26 cellular contexts compared by ENCODE assay signal in genomic region chr6:157659536-157660271, GRCh38.
DNase-seq lines count a peak whose midpoint lies in the region; ATAC-seq, FAIRE-seq and TF ChIP-seq lines count a peak whose summit lies in the region.
"Had no signal": no experiment of that assay in that cellular context is flagged by ENCODE, and none has a peak within 500 bp of the region (broad histone marks: within the 10 kb centered on the region; RNA-seq: fewer than 3 reads in every experiment).

No MANE protein-coding gene starts in this region.

- H3K27me3 ChIP-seq in BE2C, result no peaks in the 10 kb centered on the region
- H3K27me3 ChIP-seq in endothelial cell of umbilical vein (ENCODE audit: control insufficient read depth in 2 of 2, insufficient read depth in 2 of 2, low read length in 2 of 2), result no peaks in the 10 kb centered on the region

- H4K20me1 ChIP-seq in endothelial cell of umbilical vein (replicated peaks; ENCODE audit: control insufficient read depth, extremely low read depth, insufficient read depth, low read length), result no peaks in the 10 kb centered on the region

- H3K79me2 ChIP-seq in endothelial cell of umbilical vein (ENCODE audit: control insufficient read depth, insufficient read depth, low read length), result no peaks in the 10 kb centered on the region

- H3K27me3 Mint-ChIP-seq in WTC11 (ENCODE audit: low read depth), result no peaks in the 10 kb centered on the region
- H3K27me3 Mint-ChIP-seq in MCF 10A (ENCODE audit: insufficient read depth, unreplicated experiment), result no peaks in the 10 kb centered on the region
- H3K27me3 Mint-ChIP-seq: activated CD4-positive, alpha-beta memory T cell treated with anti-CD3 and anti-CD28 coated beads, Interleukin-2, amount 10 ng/mL, durations not matched to agents 7 days and 5 days had no signal

- H3K27ac Mint-ChIP-seq in WTC11 (no peak overlapping the region), MCF 10A (ENCODE audit: low read depth, unreplicated experiment) (no peak overlapping the region)
- H3K27ac Mint-ChIP-seq: activated CD4-positive, alpha-beta memory T cell treated with anti-CD3 and anti-CD28 coated beads, Interleukin-2, amount 10 ng/mL, durations not matched to agents 7 days and 5 days; immature natural killer cell; type B pancreatic cell had no signal

- H2AFZ ChIP-seq in endothelial cell of umbilical vein (ENCODE audit: low read depth, low read length), result no peak overlapping the region

- H3K36me3 Mint-ChIP-seq in WTC11, result peaks cover 8% of the 10 kb centered on the region; the same call in 1 of the 2 replicates
- H3K36me3 Mint-ChIP-seq in MCF 10A (ENCODE audit: insufficient read depth, unreplicated experiment), result no peaks in the 10 kb centered on the region

- H3K36me3 ChIP-seq in BE2C, result no peaks in the 10 kb centered on the region
- no peaks in the 10 kb centered on the region for H3K36me3 ChIP-seq in endothelial cell of umbilical vein (ENCODE audit: control insufficient read depth in 2 of 2, extremely low read depth in 1 of 2, insufficient read depth in 2 of 2, low read length in 2 of 2)

- FAIRE-seq in endothelial cell of umbilical vein (lab: Jason Lieb, UNC), result peak; percentile 90
- FAIRE-seq: frontal cortex, HTR-8/SVneo, small intestine had no signal

- intact Hi-C loops in endothelial cell of umbilical vein (cut with micrococcal nuclease) (no loop called here), MCF 10A (cut with micrococcal nuclease) (no loop called here)

- H3K9ac ChIP-seq in endothelial cell of umbilical vein (replicated peaks; ENCODE audit: extremely low read depth, insufficient read depth, low read length), result no peak overlapping the region

- DNase-seq in NCI-H2171 treated with DMSO at 0.1 percent for 48 hours (lab: John Stamatoyannopoulos, UW), result peak; percentile 16
- no peak for DNase-seq in NCI-H2171 (lab: John Stamatoyannopoulos, UW)
- DNase-seq in BE2C, result peak; percentile 41
- peak; percentile 68 for DNase-seq in NCI-H748 (lab: John Stamatoyannopoulos, UW; ENCODE audit: unreplicated experiment)
- peak; percentile 78 for DNase-seq in endothelial cell of umbilical vein (ENCODE audit: low read depth, low spot score)
- no peak for DNase-seq in HPDE6-E6E7 (ENCODE audit: extremely low spot score)
- no peak for DNase-seq in WTC11 (ENCODE audit: low spot score)
- DNase-seq in MCF 10A (ENCODE audit: unreplicated experiment), result no peak
- DNase-seq: activated CD4-positive, alpha-beta memory T cell treated with anti-CD3 and anti-CD28 coated beads, Interleukin-2, amount 10 ng/mL, durations not matched to agents 7 days and 5 days; activated effector memory CD4-positive, alpha-beta T cell treated with Interleukin-2 at 50 U/mL for 16 hours; Caco-2; H7; hippocampal formation; immature natural killer cell; Karpas-422; mesendoderm; naive B cell; NCI-H2029 treated with DMSO at 0.1 percent for 48 hours; NCI-H526 treated with DMSO at 0.1 percent for 48 hours; small intestine; stimulated activated CD4-positive, alpha-beta T cell treated with anti-CD3 and anti-CD28 coated beads, Interleukin-1b, Interleukin-23, amount 100 ng/mL, for 48 hours had no signal

- H3K4me3 ChIP-seq in BE2C (ENCODE audit: low read depth, low read length), result peak overlapping the region; percentile 11; the same call in 1 of the 2 replicates
- H3K4me3 ChIP-seq in endothelial cell of umbilical vein (replicated peaks in 1 of 3; ENCODE audit: insufficient read depth in 1 of 3, low read depth in 1 of 3, low read length in 3 of 3), result no peak overlapping the region

- no peak overlapping the region for H3K27ac ChIP-seq in endothelial cell of umbilical vein (ENCODE audit: insufficient read depth, low read depth, low read length)

- TF ChIP-seq POLR2A in endothelial cell of umbilical vein (IDR thresholded peaks at IDR 0.05; ENCODE audit: low read depth, low read length), result no peak

- H3K4me2 ChIP-seq in endothelial cell of umbilical vein (ENCODE audit: insufficient read depth, low read length), result no peak overlapping the region

- CTCF ChIA-PET in endothelial cell of umbilical vein (lab: Charles Lee) (interaction anchor here (1.0 to 1.4 kb wide), 4 partner anchors 17 to 345 kb away, joined by 3 to 5 read pairs (median 4); no protein-coding TSS in a partner anchor), WTC11 (lab: Charles Lee) (interaction anchor here (1.4 kb wide), 1 partner anchor 10 kb away, joined by 5 read pairs; no protein-coding TSS in a partner anchor), MCF 10A (lab: Yijun Ruan, JAX) (interaction anchor here (1.3 kb wide), 1 partner anchor 11 kb away, joined by 3 read pairs; no protein-coding TSS in a partner anchor)

- H3K4me3 Mint-ChIP-seq in WTC11, result no peak overlapping the region
- no peak overlapping the region for H3K4me3 Mint-ChIP-seq in MCF 10A (ENCODE audit: unreplicated experiment)
- H3K4me3 Mint-ChIP-seq: activated CD4-positive, alpha-beta memory T cell treated with anti-CD3 and anti-CD28 coated beads, Interleukin-2, amount 10 ng/mL, durations not matched to agents 7 days and 5 days; immature natural killer cell; naive B cell; type B pancreatic cell had no signal

- BruUV-seq in endothelial cell of umbilical vein (replicated peaks; lab: Mats Ljungman, UMichigan), result no TSS peak
- BruUV-seq in MCF 10A (replicated peaks; lab: Mats Ljungman, UMichigan), result no TSS peak

- peaks cover 14% of the 10 kb centered on the region for H3K4me1 Mint-ChIP-seq in WTC11
- H3K4me1 Mint-ChIP-seq in MCF 10A (ENCODE audit: insufficient read depth, unreplicated experiment), result no peaks in the 10 kb centered on the region
- H3K4me1 Mint-ChIP-seq: activated CD4-positive, alpha-beta memory T cell treated with anti-CD3 and anti-CD28 coated beads, Interleukin-2, amount 10 ng/mL, durations not matched to agents 7 days and 5 days; immature natural killer cell; naive B cell had no signal

- no peak for ATAC-seq in WTC11
- ATAC-seq: left lobe of liver, SK-N-SH treated with all-trans-retinoic acid at 6 μM for 48 hours had no signal

- POLR2A ChIA-PET in endothelial cell of umbilical vein (lab: Charles Lee), result no interaction called here
- POLR2A ChIA-PET in WTC11 (lab: Charles Lee), result no interaction called here
- POLR2A ChIA-PET in MCF 10A (lab: Yijun Ruan, JAX), result no interaction called here

- H3K9me3 ChIP-seq in BE2C (no peaks in the 10 kb centered on the region), endothelial cell of umbilical vein (replicated peaks; ENCODE audit: control insufficient read depth, insufficient read depth, low read length) (no peaks in the 10 kb centered on the region)
- H3K9me3 ChIP-seq: Caco-2 had no signal

- no peaks in the 10 kb centered on the region for H3K9me1 ChIP-seq in endothelial cell of umbilical vein (replicated peaks; ENCODE audit: control insufficient read depth, extremely low read depth, insufficient read depth, low read length)

- peaks cover 6% of the 10 kb centered on the region; the same call in 1 of the 2 replicates for H3K4me1 ChIP-seq in BE2C
- H3K4me1 ChIP-seq in endothelial cell of umbilical vein (ENCODE audit: control insufficient read depth, extremely low read depth, insufficient read depth, low read length), result peaks cover 8% of the 10 kb centered on the region
- H3K4me1 ChIP-seq: Caco-2 had no signal

- no peak for TF ChIP-seq CTCF in BE2C (IDR thresholded peaks at IDR 0.05; ENCODE audit: low read depth, low read length)
- TF ChIP-seq CTCF in endothelial cell of umbilical vein (IDR thresholded peaks at IDR 0.05; ENCODE audit: extremely low read depth in 1 of 2, insufficient read depth in 1 of 2, low read depth in 1 of 2, low read length in 2 of 2), result no peak
- no peak for TF ChIP-seq CTCF in WTC11 (IDR thresholded peaks at IDR 0.05)
- no peak for TF ChIP-seq CTCF in MCF 10A (IDR thresholded peaks at IDR 0.05; ENCODE audit: unreplicated experiment)

- H3K9me3 Mint-ChIP-seq in WTC11 (peaks cover 12% of the 10 kb centered on the region), MCF 10A (ENCODE audit: unreplicated experiment) (no peaks in the 10 kb centered on the region)
- H3K9me3 Mint-ChIP-seq: activated CD4-positive, alpha-beta memory T cell treated with anti-CD3 and anti-CD28 coated beads, Interleukin-2, amount 10 ng/mL, durations not matched to agents 7 days and 5 days; immature natural killer cell had no signal

- dilution Hi-C loops in endothelial cell of umbilical vein (cut with MboI; ENCODE audit: extremely low pct_ligation_motif_present, low sequenced_read_pairs), result no loop called here

TF ChIP-seq in endothelial cell of umbilical vein, 7 proteins besides CTCF, POLR2A, EP300 and RAD21:
- TF ChIP-seq FOS (IDR thresholded peaks at IDR 0.05; ENCODE audit: borderline replicate concordance, insufficient read depth, low read length) (no peak), POLR2AphosphoS5 (IDR thresholded peaks at IDR 0.05; ENCODE audit: insufficient read depth, low read depth, low read length) (peak; percentile 12)
TF ChIP-seq in endothelial cell of umbilical vein: peak in this region for 1.

TF ChIP-seq in WTC11, 78 proteins besides CTCF, POLR2A, EP300 and RAD21:
- no peak for TF ChIP-seq ZNF317 (CRISPR knock-in tag; IDR thresholded peaks at IDR 0.05; ENCODE audit: borderline replicate concordance, low read depth)
- no peak for TF ChIP-seq PREB (CRISPR knock-in tag; IDR thresholded peaks at IDR 0.05; ENCODE audit: borderline replicate concordance)
- no peak for TF ChIP-seq NR1H2 (CRISPR knock-in tag; IDR thresholded peaks at IDR 0.05)
- TF ChIP-seq FOXK1 (CRISPR knock-in tag; IDR thresholded peaks at IDR 0.05), result no peak
- TF ChIP-seq HMGA2 (CRISPR knock-in tag; IDR thresholded peaks at IDR 0.05), result no peak

Comparison
In these comparisons a context has a peak if more than half of its experiments do, and no peak if none do; other contexts are left out.
1. DNase-seq: peak in NCI-H2171 treated with DMSO at 0.1 percent for 48 hours (single experiment), BE2C (single experiment), NCI-H748 (single experiment) and endothelial cell of umbilical vein (single experiment); none in NCI-H2171 (single experiment), HPDE6-E6E7 (single experiment), WTC11 (single experiment) and MCF 10A (single experiment).